ENCODE assay signal across 8 cellular contexts in the genomic region with DNA sequence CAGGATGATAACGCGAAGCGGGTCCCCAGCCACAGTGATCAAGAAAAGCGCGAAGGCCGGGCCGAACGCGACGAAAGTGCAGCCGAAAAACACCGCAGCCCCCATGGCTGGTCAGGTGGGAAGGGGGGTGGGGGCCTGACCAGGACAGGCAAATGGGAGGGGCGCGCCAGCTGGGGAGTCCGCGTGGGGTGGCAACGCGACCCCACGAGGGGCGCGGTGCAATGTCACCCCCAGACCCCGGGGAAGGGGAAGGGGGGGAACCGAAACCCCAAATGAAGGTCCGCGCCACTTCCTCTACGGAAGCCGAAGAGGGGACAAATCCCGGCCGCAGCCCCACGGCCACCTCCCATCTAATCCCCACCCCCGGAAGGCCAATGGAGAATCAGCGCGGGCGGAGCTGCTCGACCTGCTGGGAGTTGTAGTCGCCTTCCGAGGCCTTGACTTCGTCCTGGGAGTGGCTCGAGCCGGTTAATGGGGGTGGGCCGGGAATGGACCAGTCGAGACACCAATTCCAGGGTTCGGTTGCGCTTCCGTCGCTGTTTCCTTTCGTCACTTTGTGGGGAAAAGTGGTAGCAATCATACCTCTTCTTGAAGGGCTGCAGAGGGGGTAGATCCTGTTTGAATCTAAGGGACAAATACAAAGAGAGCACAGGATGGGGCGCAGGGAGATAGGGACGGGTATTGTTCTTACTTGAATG. TPM values are rescaled to one million over a fixed set of nuclear protein-coding genes. Genes with fewer than 3 reads are reported as not detected.
DNase-seq lines count a peak whose midpoint lies in the region; ATAC-seq, FAIRE-seq and TF ChIP-seq lines count a peak whose summit lies in the region.

A gene (minus strand): TSS at position 311 of the 698 bp plus-strand sequence. CDS start 206 bp downstream, at position 105.

- peak within 1 kb of the TSS; percentile 97 for H3K9ac ChIP-seq in mammary epithelial cell (ENCODE audit: insufficient read depth, low read length)

- H3K4me2 ChIP-seq in mammary epithelial cell (ENCODE audit: insufficient read depth, low read depth, low read length), result peak within 1 kb of the TSS; percentile 89

- no peak for FAIRE-seq in small intestine (lab: Jason Lieb, UNC)

- TF ChIP-seq CTCF in WI38 (IDR thresholded peaks at IDR 0.05; ENCODE audit: low read depth, low read length), result no peak
- TF ChIP-seq CTCF in mammary epithelial cell (conservative IDR thresholded peaks at IDR 0.05 in 1 of 2, IDR thresholded peaks at IDR 0.05 in 1 of 2; ENCODE audit: extremely low read depth in 1 of 2, insufficient read depth in 1 of 2, low read depth in 1 of 2, low read length in 2 of 2), result no peak

- peak; percentile 98 for DNase-seq in AG08395 (ENCODE audit: low spot score)
- DNase-seq in NCI-H226, result peak; percentile 98
- peak; percentile 97 for DNase-seq in mammary epithelial cell
- DNase-seq in iPS-NIHi11 (ENCODE audit: low spot score), result peak; percentile 98
- DNase-seq in small intestine, result peak; percentile 98

- CTCF ChIA-PET in mammary epithelial cell (lab: Charles Lee; ENCODE audit: low non-redundant PET), result interaction anchor here (0.5 kb wide), 1 partner anchor 13 kb away, joined by 6 read pairs; no protein-coding TSS in a partner anchor

- intact Hi-C loops in mammary epithelial cell (cut with micrococcal nuclease), result loop anchor here (1.0 kb wide), 2 partner anchors 9 to 12 kb away; no protein-coding TSS in a partner anchor

- peaks cover 20% of the 10 kb centered on the region for H3K36me3 ChIP-seq in mammary epithelial cell (ENCODE audit: insufficient read depth, low read length)
- peaks cover 7 to 10% of the 10 kb centered on the region in 2 donors for H3K36me3 ChIP-seq in small intestine (ENCODE audit: control insufficient read depth in 2 of 2, insufficient read depth in 2 of 2, low read length in 2 of 2)

- dilution Hi-C loops in mammary epithelial cell (cut with HindIII; ENCODE audit: low sequenced_read_pairs), result loop anchor here (5.0 kb wide), 1 partner anchor 118 kb away; no protein-coding TSS in a partner anchor

- in situ Hi-C loops in GM18951 (cut with MboI; ENCODE audit: low sequenced_read_pairs, unreplicated experiment), result no loop called here
- in situ Hi-C loops in mammary epithelial cell (cut with MboI; ENCODE audit: low sequenced_read_pairs in 2 of 2), result loop anchor here in 1 of 2 donors (25.0 kb wide), 1 partner anchor 268 kb away; a partner anchor contains a TSS

- ATAC-seq in HG03175 (IDR thresholded peaks at IDR 0.05; ENCODE audit: unreplicated experiment), result peak; percentile 81

- peak within 1 kb of the TSS; percentile 96 for H2AFZ ChIP-seq in mammary epithelial cell (ENCODE audit: low read depth, low read length)

- H3K27me3 ChIP-seq in mammary epithelial cell (ENCODE audit: insufficient read depth, low read length) (no peaks in the 10 kb centered on the region), small intestine (ENCODE audit: control insufficient read depth in 2 of 2, insufficient read depth in 2 of 2, low read length in 2 of 2) (no peaks in the 10 kb centered on the region)

- peaks cover 35% of the 10 kb centered on the region for H3K79me2 ChIP-seq in mammary epithelial cell (ENCODE audit: insufficient read depth, low read length)

- H4K20me1 ChIP-seq in mammary epithelial cell (ENCODE audit: insufficient read depth, low read length), result no peaks in the 10 kb centered on the region

- WGBS in mammary epithelial cell (ENCODE audit: low coverage, missing lambda C conversion rate), result 7% methylated on average over 26 of the region's 49 CpGs
- 0 to 1% (median 0%) methylated on average over 38 to 49 of the region's 49 CpGs for WGBS in small intestine, 3 donors

- H3K4me3 ChIP-seq in WI38 (ENCODE audit: low read depth, low read length) (peak within 1 kb of the TSS; percentile 98), mammary epithelial cell (replicated peaks in 1 of 3; ENCODE audit: insufficient read depth in 1 of 3, low read depth in 2 of 3, low read length in 3 of 3) (peak within 1 kb of the TSS; percentile 73 to 93 (median 92)), small intestine (ENCODE audit: low read depth in 1 of 2, low read length in 2 of 2) (peak within 1 kb of the TSS; percentile 86 to 90)

- H3K9me3 ChIP-seq in mammary epithelial cell (replicated peaks; ENCODE audit: insufficient read depth, low read length) (no peaks in the 10 kb centered on the region), small intestine (ENCODE audit: control insufficient read depth, low read depth) (no peaks in the 10 kb centered on the region)

- H3K27ac ChIP-seq in mammary epithelial cell (ENCODE audit: insufficient read depth, low read depth, low read length) (peak within 1 kb of the TSS; percentile 92), small intestine (ENCODE audit: low read depth in 1 of 2, low read length in 1 of 2) (peak within 1 kb of the TSS; percentile 68 to 92)

- BruUV-seq in mammary epithelial cell (replicated peaks; lab: Mats Ljungman, UMichigan), result no TSS peak

- peaks cover 11% of the 10 kb centered on the region for H3K4me1 ChIP-seq in mammary epithelial cell (ENCODE audit: insufficient read depth, low read length)
- peaks cover 3 to 6% of the 10 kb centered on the region in 2 donors for H3K4me1 ChIP-seq in small intestine (ENCODE audit: control insufficient read depth in 2 of 2, insufficient read depth in 1 of 2, low read depth in 1 of 2, low read length in 1 of 2)

- peak; percentile 71 for TF ChIP-seq POLR2A in GM18951 (IDR thresholded peaks at IDR 0.05; ENCODE audit: extremely low read depth, insufficient read depth, insufficient read length)

RNA-seq across cellular contexts. Expression of the gene that starts here (rescaled TPM):
- total RNA-seq in mammary epithelial cell, result 100 to 1,000 TPM; 113 to 119 TPM
- polyA plus RNA-seq in mammary epithelial cell, result 131 TPM
- polyA minus RNA-seq in mammary epithelial cell, result 141 TPM
- polyA plus RNA-seq in small intestine, result 100 to 1,000 TPM in 1 of 3 donors, 10 to 100 TPM in 2; 89.2 to 206 (median 94.8) TPM

Comparison
In these comparisons a context has a peak if more than half of its experiments do, and no peak if none do; other contexts are left out.
1. Peak in every context shown above with its lines: DNase-seq, ATAC-seq, H3K4me3 ChIP-seq and H3K27ac ChIP-seq.